Comparison of ENCODE assay signal across 14 cellular contexts in genomic region chr12:26287666-26288408, GRCh38.
A peak's percentile ranks its signal among the peaks of the same experiment; 100 is the strongest.
DNase-seq lines count a peak whose midpoint lies in the region; ATAC-seq, FAIRE-seq and TF ChIP-seq lines count a peak whose summit lies in the region.
"Had no signal": no experiment of that assay in that cellular context is flagged by ENCODE, and none has a peak within 500 bp of the region (broad histone marks: within the 10 kb centered on the region; RNA-seq: fewer than 3 reads in every experiment).

No MANE protein-coding gene starts in this region.

- H3K36me3 ChIP-seq in adrenal gland (replicated peaks in 1 of 2) (no peaks in the 10 kb centered on the region), heart right ventricle (no peaks in the 10 kb centered on the region), HepG2 (replicated peaks in 1 of 2; ENCODE audit: control insufficient read depth in 1 of 2, insufficient read depth in 2 of 2, low read length in 2 of 2) (no peaks in the 10 kb centered on the region)
- H3K36me3 ChIP-seq: BLaER1 treated with 17β-estradiol and CSF1 and Interleukin-3, amounts not matched to agents 10 nM and 100 nM; cardiac muscle cell; uterus had no signal

- H3K4me2 ChIP-seq in HepG2 (ENCODE audit: low read depth, low read length), result no peak overlapping the region

- CTCF ChIA-PET in HepG2 (lab: Yijun Ruan, JAX; ENCODE audit: low intra/inter-chr PET ratio, low total read pairs), result no interaction called here

- 53 to 75% (median 62%) methylated on average over 12 to 14 of the region's 14 CpGs for WGBS in adrenal gland, 4 donors
- WGBS in heart right ventricle, 2 donors, result 70 to 80% methylated on average over 14 of the region's 14 CpGs
- 47% methylated on average over 13 of the region's 14 CpGs for WGBS in HepG2 (ENCODE audit: low lambda C conversion rate)

- no peak for FAIRE-seq in HepG2 (lab: Jason Lieb, UNC)

- no peaks in the 10 kb centered on the region for H4K20me1 ChIP-seq in HepG2 (ENCODE audit: insufficient read depth, low read length)
- H4K20me1 ChIP-seq: BLaER1 treated with 17β-estradiol and CSF1 and Interleukin-3, amounts not matched to agents 10 nM and 100 nM had no signal

- TF ChIP-seq CTCF in GM12865 (IDR thresholded peaks at IDR 0.05; ENCODE audit: insufficient read depth, low read depth, low read length, missing control alignments) (no peak), adrenal gland (IDR thresholded peaks at IDR 0.05) (no peak), heart right ventricle (IDR thresholded peaks at IDR 0.05) (no peak), HepG2 (CRISPR knock-in tag; IDR thresholded peaks at IDR 0.05) (no peak)

- no peak overlapping the region for H3K9ac ChIP-seq in HepG2 (ENCODE audit: insufficient read depth, low read depth, low read length)
- H3K9ac ChIP-seq: BLaER1 treated with 17β-estradiol and CSF1 and Interleukin-3, amounts not matched to agents 10 nM and 100 nM had no signal

- H3K4me1 ChIP-seq in adrenal gland (replicated peaks in 1 of 2) (peaks cover 0 to 9% of the 10 kb centered on the region in 2 donors), heart right ventricle (peaks cover 0 to 23% (median 11%) of the 10 kb centered on the region in 9 donors), HepG2 (ENCODE audit: insufficient read depth, low read length) (peaks cover 10% of the 10 kb centered on the region)
- H3K4me1 ChIP-seq: uterus had no signal

- peak; percentile 68 to 95 (median 84) for ATAC-seq in heart right ventricle
- ATAC-seq in sciatic nerve, result peak; percentile 85
- ATAC-seq in HepG2, result no peak

- H3K4me3 ChIP-seq in GM12865 (ENCODE audit: low read depth, low read length) (no peak overlapping the region), adrenal gland (no peak overlapping the region), heart right ventricle (no peak overlapping the region), HepG2 (replicated peaks in 1 of 3; ENCODE audit: insufficient read depth in 1 of 3, low read depth in 2 of 3, low read length in 3 of 3) (no peak overlapping the region)
- H3K4me3 ChIP-seq: BLaER1 treated with 17β-estradiol and CSF1 and Interleukin-3, amounts not matched to agents 10 nM and 100 nM; cardiac muscle cell; uterus had no signal

- H3K27me3 ChIP-seq in adrenal gland (no peaks in the 10 kb centered on the region), heart right ventricle (no peaks in the 10 kb centered on the region), HepG2 (ENCODE audit: control insufficient read depth in 1 of 2, insufficient read depth in 2 of 2, low read length in 2 of 2) (peaks cover 0 to 25% of the 10 kb centered on the region in 2 experiments; a peak in 3 of 5 replicates)
- H3K27me3 ChIP-seq: BLaER1 treated with 17β-estradiol and CSF1 and Interleukin-3, amounts not matched to agents 10 nM and 100 nM; uterus had no signal

- H3K27ac ChIP-seq in adrenal gland (peak overlapping the region in 2 of 5 donors; percentile 29 to 53), heart right ventricle (peak overlapping the region in 8 of 10 donors; percentile 20 to 73 (median 56)), HepG2 (ENCODE audit: extremely low read length, insufficient read depth, low read length) (no peak overlapping the region)
- H3K27ac ChIP-seq: cardiac muscle cell had no signal

- intact Hi-C loops in adrenal gland (cut with DNase I) (no loop called here), heart right ventricle (cut with DNase I) (no loop called here), sciatic nerve (cut with DNase I) (no loop called here), HepG2 (cut with micrococcal nuclease; ENCODE audit: unreplicated experiment) (no loop called here)

- in situ Hi-C loops in HepG2 (cut with HindIII; ENCODE audit: extremely low pct_ligation_motif_present, low pct_unique_long_range_greater_than_20kb), result no loop called here

- POLR2A ChIA-PET in HepG2 (lab: Yijun Ruan, JAX), result no interaction called here

- DNase-seq in GM12865 (ENCODE audit: low read depth) (peak; percentile 23), adrenal gland (peak in 6 of 7 donors; percentile 23 to 77 (median 42)), heart right ventricle (peak in 1 of 2 donors; percentile 54), sciatic nerve (ENCODE audit: low spot score) (peak; percentile 74), Kasumi-1 (lab: John Stamatoyannopoulos, UW) (no peak), medulla oblongata (ENCODE audit: extremely low spot score) (no peak), NCI-H82 treated with DMSO at 0.1 percent for 48 hours (lab: John Stamatoyannopoulos, UW; ENCODE audit: unreplicated experiment) (no peak), HepG2 (ENCODE audit: low spot score) (no peak)
- DNase-seq: naive B cell; NCI-H69; stimulated activated CD4-positive, alpha-beta T cell treated with anti-CD3 and anti-CD28 coated beads, Interleukin-2, amount 100 ng/mL, for 24 hours had no signal

- no peak for TF ChIP-seq RAD21 in HepG2 (CRISPR knock-in tag; IDR thresholded peaks at IDR 0.05)

- H3K79me2 ChIP-seq in HepG2 (ENCODE audit: insufficient read depth, low read length), result no peaks in the 10 kb centered on the region

- H3K9me3 ChIP-seq in adrenal gland (replicated peaks in 1 of 3) (no peaks in the 10 kb centered on the region), heart right ventricle (no peaks in the 10 kb centered on the region), HepG2 (ENCODE audit: low read length) (no peaks in the 10 kb centered on the region)
- H3K9me3 ChIP-seq: uterus had no signal

- no peak for TF ChIP-seq POLR2A in adrenal gland (IDR thresholded peaks at IDR 0.05)
- TF ChIP-seq POLR2A in HepG2 (IDR thresholded peaks at IDR 0.05; ENCODE audit: insufficient read depth in 1 of 2, low read depth in 2 of 2, low read length in 2 of 2), result no peak

- TF ChIP-seq EP300 in HepG2 (IDR thresholded peaks at IDR 0.05; ENCODE audit: low read depth in 2 of 2, low read length in 2 of 2), result no peak
- TF ChIP-seq EP300 in HepG2 (CRISPR knock-in tag; IDR thresholded peaks at IDR 0.05; ENCODE audit: borderline replicate concordance), result no peak

- no peak overlapping the region for H2AFZ ChIP-seq in HepG2 (ENCODE audit: low read length)

- BruUV-seq in HepG2 (replicated peaks; lab: Mats Ljungman, UMichigan), result no TSS peak

TF ChIP-seq in HepG2, 621 proteins besides CTCF, POLR2A, EP300 and RAD21 (continues in another document):
- no peak for TF ChIP-seq NFKBIZ (CRISPR knock-in tag; IDR thresholded peaks at IDR 0.05)
- TF ChIP-seq NFYC (CRISPR knock-in tag; IDR thresholded peaks at IDR 0.05), result no peak
- TF ChIP-seq HMGXB4 (CRISPR knock-in tag; IDR thresholded peaks at IDR 0.05; ENCODE audit: borderline replicate concordance in 1 of 2, low read depth in 1 of 2), result no peak

Comparison
In these comparisons a context has a peak if more than half of its experiments do, and no peak if none do; other contexts are left out.
1. DNase-seq: peak in GM12865 (single experiment), adrenal gland (6 of 7) and sciatic nerve (single experiment); none in Kasumi-1 (0 of 2), medulla oblongata (single experiment), NCI-H82 treated with DMSO at 0.1 percent for 48 hours (single experiment) and HepG2 (single experiment).